In genomic region chr11:48078661-48079060, GRCh38 we compare ENCODE assay signal across 17 cellular contexts.
DNase-seq lines count a peak whose midpoint lies in the region; ATAC-seq and TF ChIP-seq lines count a peak whose summit lies in the region.
"Had no signal": no experiment of that assay in that cellular context is flagged by ENCODE, and none has a peak within 500 bp of the region (broad histone marks: within the 10 kb centered on the region; RNA-seq: fewer than 3 reads in every experiment).

No MANE protein-coding gene starts in this region.

- H3K27me3 ChIP-seq in fibroblast of lung (ENCODE audit: control insufficient read depth, insufficient read depth, low read length): no peaks in the 10 kb centered on the region
- H3K27me3 ChIP-seq in right lobe of liver: no peaks in the 10 kb centered on the region
- H3K27me3 ChIP-seq: MG63, Peyer's patch had no signal

- in situ Hi-C loops in GM13976 (cut with MboI; ENCODE audit: low sequenced_read_pairs, unreplicated experiment): no loop called here

- H2AFZ ChIP-seq in fibroblast of lung (ENCODE audit: low read length): no peak overlapping the region

- no peak for ATAC-seq in activated T-helper 17 cell treated with anti-CD3 and anti-CD28 coated beads, Interleukin-2, amount 50 U/mL, for 72 hours (replicated peaks)
- ATAC-seq in right lobe of liver: no peak

- no peaks in the 10 kb centered on the region for H3K79me2 ChIP-seq in fibroblast of lung (ENCODE audit: control insufficient read depth, insufficient read depth, low read length)

- DNase-seq in NCI-H1694 treated with DMSO at 0.1 percent for 48 hours (lab: John Stamatoyannopoulos, UW): peak; percentile 90
- peak; percentile 34 to 36 for DNase-seq in fibroblast of lung (ENCODE audit: low read depth in 2 of 2)
- DNase-seq in superior temporal gyrus (ENCODE audit: extremely low spot score): peak; percentile 53
- no peak for DNase-seq in NCI-H1105 treated with DMSO at 0.1 percent for 48 hours (lab: John Stamatoyannopoulos, UW)
- DNase-seq in GM13976 (ENCODE audit: low spot score): no peak
- DNase-seq in right lobe of liver: no peak
- DNase-seq: CD8-positive, alpha-beta memory T cell; DMS 273 treated with DMSO at 0.1 percent for 48 hours; MG63; NCI-H1105; NCI-H1930; NCI-H510A; NCI-H82; Right ventricle myocardium superior had no signal

- 89% methylated on average over 1 of the region's 1 CpG for whole genome bisulfite sequencing in right lobe of liver (ENCODE audit: insufficient coverage, low coverage, low lambda C conversion rate, missing lambda C conversion rate)

- no peak overlapping the region for H3K27ac ChIP-seq in fibroblast of lung (ENCODE audit: insufficient read depth, low read length)
- H3K27ac ChIP-seq in right lobe of liver: no peak overlapping the region
- H3K27ac ChIP-seq: KMS-11, Peyer's patch had no signal

- no peak for TF ChIP-seq POLR2A in right lobe of liver (IDR thresholded peaks at IDR 0.05)

- no peak overlapping the region for H3K9ac ChIP-seq in fibroblast of lung (ENCODE audit: insufficient read depth, low read length)
- H3K9ac ChIP-seq: KMS-11 had no signal

- H3K9me3 ChIP-seq in fibroblast of lung (ENCODE audit: control insufficient read depth, insufficient read depth, low read depth, low read length) (no peaks in the 10 kb centered on the region), right lobe of liver (no peaks in the 10 kb centered on the region)
- H3K9me3 ChIP-seq: MG63, Peyer's patch had no signal

- no peaks in the 10 kb centered on the region for H4K20me1 ChIP-seq in fibroblast of lung (ENCODE audit: control insufficient read depth, extremely low read depth, insufficient read depth, low read length)

- no peak overlapping the region for H3K4me2 ChIP-seq in fibroblast of lung (ENCODE audit: extremely low read depth, insufficient read depth, low read length)
- H3K4me2 ChIP-seq: KMS-11 had no signal

- H3K27me3 Mint-ChIP-seq in activated T-helper 17 cell treated with anti-CD3 and anti-CD28 coated beads, Interleukin-2, amount 50 U/mL, for 72 hours: no peaks in the 10 kb centered on the region
- H3K27me3 Mint-ChIP-seq: CD8-positive, alpha-beta memory T cell had no signal

- H3K4me3 ChIP-seq in fibroblast of lung (replicated peaks in 1 of 4; ENCODE audit: control extremely low read depth in 1 of 4, insufficient read depth in 1 of 4, low read depth in 3 of 4, low read length in 4 of 4) (no peak overlapping the region), right lobe of liver (no peak overlapping the region)
- H3K4me3 ChIP-seq: MG63, Peyer's patch had no signal

- TF ChIP-seq CTCF in fibroblast of lung (conservative IDR thresholded peaks at IDR 0.05 in 1 of 2, IDR thresholded peaks at IDR 0.05 in 1 of 2; ENCODE audit: low read depth in 1 of 2, low read length in 2 of 2) (no peak), GM13976 (IDR thresholded peaks at IDR 0.05; ENCODE audit: borderline replicate concordance, control extremely low read depth, extremely low read depth, insufficient read depth, missing control alignments) (no peak), right lobe of liver (IDR thresholded peaks at IDR 0.05) (no peak)

- peaks cover 2% of the 10 kb centered on the region for H3K4me1 ChIP-seq in fibroblast of lung (ENCODE audit: control insufficient read depth, extremely low read depth, insufficient read depth, low read length)
- H3K4me1 ChIP-seq in right lobe of liver: peaks cover 0 to 54% (median 11%) of the 10 kb centered on the region in 4 donors

- no peaks in the 10 kb centered on the region for H3K36me3 ChIP-seq in fibroblast of lung (ENCODE audit: control insufficient read depth, insufficient read depth, low read length)
- H3K36me3 ChIP-seq in right lobe of liver: no peaks in the 10 kb centered on the region
- H3K36me3 ChIP-seq: Peyer's patch had no signal

- peaks cover 13% of the 10 kb centered on the region for H3K4me1 Mint-ChIP-seq in activated T-helper 17 cell treated with anti-CD3 and anti-CD28 coated beads, Interleukin-2, amount 50 U/mL, for 72 hours

- no peak overlapping the region for H3K4me3 Mint-ChIP-seq in activated T-helper 17 cell treated with anti-CD3 and anti-CD28 coated beads, Interleukin-2, amount 50 U/mL, for 72 hours

- intact Hi-C loops in right lobe of liver (cut with DNase I): no loop called here

- peaks cover 22% of the 10 kb centered on the region for H3K36me3 Mint-ChIP-seq in activated T-helper 17 cell treated with anti-CD3 and anti-CD28 coated beads, Interleukin-2, amount 50 U/mL, for 72 hours (ENCODE audit: low read depth)

- no peaks in the 10 kb centered on the region for H3K9me3 Mint-ChIP-seq in activated T-helper 17 cell treated with anti-CD3 and anti-CD28 coated beads, Interleukin-2, amount 50 U/mL, for 72 hours
- H3K9me3 Mint-ChIP-seq: CD8-positive, alpha-beta memory T cell had no signal

- H3K27ac Mint-ChIP-seq in activated T-helper 17 cell treated with anti-CD3 and anti-CD28 coated beads, Interleukin-2, amount 50 U/mL, for 72 hours: peak overlapping the region; percentile 20

Comparison
In these comparisons a context has a peak if more than half of its experiments do, and no peak if none do; other contexts are left out.
1. DNase-seq: peak in NCI-H1694 treated with DMSO at 0.1 percent for 48 hours (single experiment), fibroblast of lung (2 of 2) and superior temporal gyrus (single experiment); none in NCI-H1105 treated with DMSO at 0.1 percent for 48 hours (single experiment), GM13976 (single experiment) and right lobe of liver (0 of 3).